Comparison of ENCODE assay signal across 9 cellular contexts in genomic region chr1:230127105-230128054, GRCh38.
A peak's percentile ranks its signal among the peaks of the same experiment; 100 is the strongest.
DNase-seq lines count a peak whose midpoint lies in the region; ATAC-seq and TF ChIP-seq lines count a peak whose summit lies in the region.
"Had no signal": no experiment of that assay in that cellular context is flagged by ENCODE, and none has a peak within 500 bp of the region (broad histone marks: within the 10 kb centered on the region; RNA-seq: fewer than 3 reads in every experiment).

No MANE protein-coding gene starts in this region.

- H3K4me3 Mint-ChIP-seq in CD8-positive, alpha-beta T cell: peak overlapping the region; percentile 16
- peak overlapping the region; percentile 40 for H3K4me3 Mint-ChIP-seq in activated naive CD4-positive, alpha-beta T cell treated with anti-CD3 and anti-CD28 coated beads for 36 hours
- H3K4me3 Mint-ChIP-seq in progenitor cell of endocrine pancreas (ENCODE audit: low read depth): no peak overlapping the region

- peak overlapping the region; percentile 75 for H3K27ac Mint-ChIP-seq in CD8-positive, alpha-beta T cell
- peak overlapping the region; percentile 50 for H3K27ac Mint-ChIP-seq in activated naive CD4-positive, alpha-beta T cell treated with anti-CD3 and anti-CD28 coated beads for 36 hours
- peak overlapping the region; percentile 26 for H3K27ac Mint-ChIP-seq in progenitor cell of endocrine pancreas

- no peaks in the 10 kb centered on the region for H4K20me1 ChIP-seq in OCI-LY7 (ENCODE audit: insufficient read depth, low read length)

- H3K4me1 ChIP-seq in CD8-positive, alpha-beta T cell (ENCODE audit: insufficient read depth, low read length): peaks cover 38% of the 10 kb centered on the region
- peaks cover 82% of the 10 kb centered on the region for H3K4me1 ChIP-seq in OCI-LY7 (ENCODE audit: insufficient read depth, low read length, poor library complexity, severe bottlenecking)
- H3K4me1 ChIP-seq in body of pancreas: peaks cover 73% of the 10 kb centered on the region
- H3K4me1 ChIP-seq: parathyroid adenoma had no signal

- 82 to 88% methylated on average over 24 to 25 of the region's 25 CpGs for WGBS in body of pancreas, 2 donors

- no peaks in the 10 kb centered on the region for H3K9me3 ChIP-seq in CD8-positive, alpha-beta T cell (ENCODE audit: low read length)
- H3K9me3 ChIP-seq in OCI-LY7 (ENCODE audit: low read length) (no peaks in the 10 kb centered on the region), body of pancreas (no peaks in the 10 kb centered on the region)

- peak in 4 of 7 experiments; percentile 19 to 48 (median 35) for DNase-seq in CD8-positive, alpha-beta T cell
- DNase-seq in OCI-LY7 (ENCODE audit: low spot score) (no peak), progenitor cell of endocrine pancreas (ENCODE audit: low spot score, unreplicated experiment) (no peak), HPDE6-E6E7 (ENCODE audit: extremely low spot score) (no peak), NCI-H128 (lab: John Stamatoyannopoulos, UW; ENCODE audit: unreplicated experiment) (no peak), kidney glomerular epithelial cell (lab: John Stamatoyannopoulos, UW) (no peak), body of pancreas (no peak)
- DNase-seq in activated naive CD4-positive, alpha-beta T cell treated with anti-CD3 and anti-CD28 coated beads for 36 hours: peak; percentile 86

- H3K4me2 ChIP-seq in OCI-LY7 (ENCODE audit: low read length): peak overlapping the region; percentile 62; the same call in 1 of the 2 replicates

- H2AFZ ChIP-seq in OCI-LY7 (ENCODE audit: low read length): no peak overlapping the region
- H2AFZ ChIP-seq: parathyroid adenoma had no signal

- no peak overlapping the region for H3K27ac ChIP-seq in CD8-positive, alpha-beta T cell (ENCODE audit: low read depth, low read length)
- no peak overlapping the region for H3K27ac ChIP-seq in OCI-LY7 (ENCODE audit: low read depth, low read length, poor library complexity, severe bottlenecking)
- H3K27ac ChIP-seq in body of pancreas: no peak overlapping the region
- H3K27ac ChIP-seq: parathyroid adenoma had no signal

- TF ChIP-seq CTCF in CD8-positive, alpha-beta T cell (IDR thresholded peaks at IDR 0.05): no peak
- TF ChIP-seq CTCF in OCI-LY7 (conservative IDR thresholded peaks at IDR 0.05; ENCODE audit: low read length): no peak
- TF ChIP-seq CTCF in progenitor cell of endocrine pancreas (IDR thresholded peaks at IDR 0.05; ENCODE audit: unreplicated experiment): no peak
- no peak for TF ChIP-seq CTCF in body of pancreas (IDR thresholded peaks at IDR 0.05)

- intact Hi-C loops in CD8-positive, alpha-beta T cell (cut with DNase I, micrococcal nuclease): no loop called here
- intact Hi-C loops in OCI-LY7 (cut with micrococcal nuclease; ENCODE audit: unreplicated experiment): no loop called here
- intact Hi-C loops in activated naive CD4-positive, alpha-beta T cell treated with anti-CD3 and anti-CD28 coated beads for 36 hours (cut with micrococcal nuclease): loop anchor here (1.0 to 2.0 kb wide), 6 partner anchors 17 to 96 kb away; no protein-coding TSS in a partner anchor
- intact Hi-C loops in body of pancreas (cut with DNase I): no loop called here

- H3K4me1 Mint-ChIP-seq in CD8-positive, alpha-beta T cell (ENCODE audit: low read depth): peaks cover 61% of the 10 kb centered on the region
- peaks cover 70% of the 10 kb centered on the region for H3K4me1 Mint-ChIP-seq in activated naive CD4-positive, alpha-beta T cell treated with anti-CD3 and anti-CD28 coated beads for 36 hours (ENCODE audit: low read depth)
- peaks cover 20% of the 10 kb centered on the region for H3K4me1 Mint-ChIP-seq in progenitor cell of endocrine pancreas (ENCODE audit: low read depth)

- no TSS peak for BruUV-seq in OCI-LY7 (replicated peaks; lab: Mats Ljungman, UMichigan)

- POLR2A ChIA-PET in CD8-positive, alpha-beta T cell (lab: Charles Lee): no interaction called here
- POLR2A ChIA-PET in OCI-LY7 (lab: Charles Lee): interaction anchor here (0.6 to 0.7 kb wide), 2 partner anchors 15 to 864 kb away, joined by 3 to 4 read pairs; no protein-coding TSS in a partner anchor

- TF ChIP-seq POLR2A in body of pancreas (IDR thresholded peaks at IDR 0.05): no peak

- peak; percentile 65 for ATAC-seq in CD8-positive, alpha-beta T cell
- no peak for ATAC-seq in body of pancreas

- H3K79me2 ChIP-seq in OCI-LY7 (ENCODE audit: insufficient read depth, low read depth, low read length): peaks cover 35% of the 10 kb centered on the region; the same call in 1 of the 2 replicates
- H3K79me2 ChIP-seq: parathyroid adenoma had no signal

- no peaks in the 10 kb centered on the region for H3K36me3 ChIP-seq in CD8-positive, alpha-beta T cell (ENCODE audit: insufficient read depth, low read length)
- H3K36me3 ChIP-seq in OCI-LY7 (ENCODE audit: insufficient read depth, low read length) (no peaks in the 10 kb centered on the region), body of pancreas (replicated peaks in 1 of 2; ENCODE audit: insufficient read depth in 1 of 2, low read depth in 2 of 2) (no peaks in the 10 kb centered on the region)

- peaks cover 2% of the 10 kb centered on the region for H3K36me3 Mint-ChIP-seq in CD8-positive, alpha-beta T cell
- H3K36me3 Mint-ChIP-seq in activated naive CD4-positive, alpha-beta T cell treated with anti-CD3 and anti-CD28 coated beads for 36 hours (ENCODE audit: low read depth): no peaks in the 10 kb centered on the region
- H3K36me3 Mint-ChIP-seq in progenitor cell of endocrine pancreas (ENCODE audit: insufficient read depth): no peaks in the 10 kb centered on the region

- H3K9me2 ChIP-seq in OCI-LY7 (ENCODE audit: insufficient read depth, low read length): no peaks in the 10 kb centered on the region

- H3K27me3 Mint-ChIP-seq in CD8-positive, alpha-beta T cell (ENCODE audit: low read depth): no peaks in the 10 kb centered on the region
- H3K27me3 Mint-ChIP-seq in activated naive CD4-positive, alpha-beta T cell treated with anti-CD3 and anti-CD28 coated beads for 36 hours (ENCODE audit: low read depth): no peaks in the 10 kb centered on the region
- no peaks in the 10 kb centered on the region for H3K27me3 Mint-ChIP-seq in progenitor cell of endocrine pancreas

- CTCF ChIA-PET in CD8-positive, alpha-beta T cell (lab: Charles Lee): interaction anchor here (0.9 kb wide), 1 partner anchor 40 kb away, joined by 3 read pairs; no protein-coding TSS in a partner anchor
- CTCF ChIA-PET in OCI-LY7 (lab: Charles Lee; ENCODE audit: unreplicated experiment): no interaction called here
- CTCF ChIA-PET in activated naive CD4-positive, alpha-beta T cell treated with anti-CD3 and anti-CD28 coated beads for 36 hours (lab: Charles Lee): interaction anchor here (0.6 kb wide), 1 partner anchor 63 kb away, joined by 5 read pairs; no protein-coding TSS in a partner anchor

- no peak overlapping the region for H3K4me3 ChIP-seq in CD8-positive, alpha-beta T cell (ENCODE audit: low read depth, low read length)
- H3K4me3 ChIP-seq in OCI-LY7 (ENCODE audit: low read depth, low read length, poor library complexity, severe bottlenecking): no peak overlapping the region
- H3K4me3 ChIP-seq in body of pancreas: no peak overlapping the region

- H3K27me3 ChIP-seq in CD8-positive, alpha-beta T cell (ENCODE audit: insufficient read depth, low read length): no peaks in the 10 kb centered on the region
- H3K27me3 ChIP-seq in body of pancreas: no peaks in the 10 kb centered on the region

- H3K9me3 Mint-ChIP-seq in CD8-positive, alpha-beta T cell: no peaks in the 10 kb centered on the region
- H3K9me3 Mint-ChIP-seq in activated naive CD4-positive, alpha-beta T cell treated with anti-CD3 and anti-CD28 coated beads for 36 hours: no peaks in the 10 kb centered on the region
- no peaks in the 10 kb centered on the region for H3K9me3 Mint-ChIP-seq in progenitor cell of endocrine pancreas (ENCODE audit: low read depth)

Comparison
In these comparisons a context has a peak if more than half of its experiments do, and no peak if none do; other contexts are left out.
1. DNase-seq: peak in CD8-positive, alpha-beta T cell (4 of 7) and activated naive CD4-positive, alpha-beta T cell treated with anti-CD3 and anti-CD28 coated beads for 36 hours (single experiment); none in OCI-LY7 (single experiment), progenitor cell of endocrine pancreas (single experiment), HPDE6-E6E7 (single experiment), NCI-H128 (single experiment), kidney glomerular epithelial cell (single experiment) and body of pancreas (0 of 4).
2. Peak in every context shown above with its lines, with median percentiles within 50 percentile points of each other: H3K27ac Mint-ChIP-seq.